1 cellular context compared by ENCODE assay signal in genomic region chr1:172532700-172533510, GRCh38.
TF ChIP-seq lines count a peak whose summit lies in the region.

Gene SUCO, plus strand, starts transcription at chr1:172533150. Its CDS starts 286 bp downstream, at chr1:172533436.

TF ChIP-seq in HepG2, 621 proteins besides CTCF, POLR2A, EP300 and RAD21 (continued from another document and continues in another):
- TF ChIP-seq ZBTB26 (CRISPR knock-in tag; IDR thresholded peaks at IDR 0.05; ENCODE audit: borderline replicate concordance), result no peak; the same call in 1 of the 2 replicates
- TF ChIP-seq GMEB2 (CRISPR knock-in tag; IDR thresholded peaks at IDR 0.05; ENCODE audit: low read depth), result peak; percentile 60
- peak; percentile 73; the same call in 1 of the 2 replicates for TF ChIP-seq POGK (CRISPR knock-in tag; conservative IDR thresholded peaks at IDR 0.05)
- TF ChIP-seq ZFP36L2 (CRISPR knock-in tag; IDR thresholded peaks at IDR 0.05), result no peak; the same call in 1 of the 2 replicates
- no peak for TF ChIP-seq RAD51 (IDR thresholded peaks at IDR 0.05; ENCODE audit: borderline replicate concordance)
- 0 out of 2 replicates have a peak, but pooled peaks have one; percentile 31 for TF ChIP-seq ZNF225 (CRISPR knock-in tag; IDR thresholded peaks at IDR 0.05)
- no peak for TF ChIP-seq ZNF646 (CRISPR knock-in tag; IDR thresholded peaks at IDR 0.05)
- TF ChIP-seq ZNF224 (CRISPR knock-in tag; IDR thresholded peaks at IDR 0.05), result peak; percentile 64; the same call in 1 of the 2 replicates
- peak; percentile 94 for TF ChIP-seq UBTF (CRISPR knock-in tag; IDR thresholded peaks at IDR 0.05)
- TF ChIP-seq ZNF121 (CRISPR knock-in tag; IDR thresholded peaks at IDR 0.05), result no peak
- no peak; the same call in 1 of the 2 replicates for TF ChIP-seq ZNF776 (CRISPR knock-in tag; IDR thresholded peaks at IDR 0.05)
- TF ChIP-seq RNF2 (conservative IDR thresholded peaks at IDR 0.05; ENCODE audit: low read depth), result no peak
- peak; percentile 70 for TF ChIP-seq NR2C2 (CRISPR knock-in tag; IDR thresholded peaks at IDR 0.05; ENCODE audit: borderline replicate concordance)
- TF ChIP-seq RBAK (CRISPR knock-in tag; IDR thresholded peaks at IDR 0.05), result no peak
- no peak for TF ChIP-seq ZNF569 (CRISPR knock-in tag; IDR thresholded peaks at IDR 0.05; ENCODE audit: borderline replicate concordance)
- TF ChIP-seq IKZF5 (CRISPR knock-in tag; IDR thresholded peaks at IDR 0.05), result peak; percentile 42
- peak; percentile 45 for TF ChIP-seq ATF3 (CRISPR knock-in tag; IDR thresholded peaks at IDR 0.05)
- peak; percentile 82; the same call in 1 of the 2 replicates for TF ChIP-seq KDM5B (CRISPR knock-in tag; IDR thresholded peaks at IDR 0.05; ENCODE audit: borderline replicate concordance)
- TF ChIP-seq KAT2B (IDR thresholded peaks at IDR 0.05; ENCODE audit: borderline replicate concordance, low read depth, low read length), result no peak
- TF ChIP-seq ZNF773 (CRISPR knock-in tag; IDR thresholded peaks at IDR 0.05; ENCODE audit: borderline replicate concordance), result no peak; the same call in 1 of the 2 replicates
- no peak for TF ChIP-seq ZNF816 (CRISPR knock-in tag; IDR thresholded peaks at IDR 0.05; ENCODE audit: borderline replicate concordance)
- TF ChIP-seq ZNF549 (CRISPR knock-in tag; IDR thresholded peaks at IDR 0.05), result no peak
- peak; percentile 88 for TF ChIP-seq SP5 (CRISPR knock-in tag; IDR thresholded peaks at IDR 0.05; ENCODE audit: borderline replicate concordance, low read depth)
- peak; percentile 98 for TF ChIP-seq HNRNPLL (IDR thresholded peaks at IDR 0.05; ENCODE audit: low read depth, low read length, poor library complexity, severe bottlenecking)
- no peak for TF ChIP-seq ZNF576 (CRISPR knock-in tag; IDR thresholded peaks at IDR 0.05)
- no peak for TF ChIP-seq ZNF235 (CRISPR knock-in tag; IDR thresholded peaks at IDR 0.05; ENCODE audit: borderline replicate concordance)
- TF ChIP-seq RARG (CRISPR knock-in tag; IDR thresholded peaks at IDR 0.05; ENCODE audit: low read depth), result no peak
- TF ChIP-seq ZUFSP (CRISPR knock-in tag; IDR thresholded peaks at IDR 0.05; ENCODE audit: borderline replicate concordance), result no peak
- no peak for TF ChIP-seq ZBTB3 (CRISPR knock-in tag; IDR thresholded peaks at IDR 0.05; ENCODE audit: borderline replicate concordance, low read depth)
- no peak for TF ChIP-seq ZNF879 (CRISPR knock-in tag; IDR thresholded peaks at IDR 0.05)
- peak; percentile 49 for TF ChIP-seq DMAP1 (CRISPR knock-in tag; IDR thresholded peaks at IDR 0.05)
- peak; percentile 40; the same call in 1 of the 2 replicates for TF ChIP-seq ZNF333 (CRISPR knock-in tag; IDR thresholded peaks at IDR 0.05; ENCODE audit: borderline replicate concordance)
- no peak for TF ChIP-seq PLSCR1 (CRISPR knock-in tag; IDR thresholded peaks at IDR 0.05; ENCODE audit: borderline replicate concordance)
- peak; percentile 59; the same call in 1 of the 2 replicates for TF ChIP-seq RELA (CRISPR knock-in tag; IDR thresholded peaks at IDR 0.05)
- 0 out of 2 replicates have a peak, but pooled peaks have one; percentile 72 for TF ChIP-seq MTA1 (CRISPR knock-in tag; IDR thresholded peaks at IDR 0.05; ENCODE audit: borderline replicate concordance)
- no peak for TF ChIP-seq ZMYM2 (CRISPR knock-in tag; IDR thresholded peaks at IDR 0.05)
- TF ChIP-seq ZNF75D (CRISPR knock-in tag; IDR thresholded peaks at IDR 0.05; ENCODE audit: borderline replicate concordance), result no peak
- peak; percentile 42; the same call in 1 of the 2 replicates for TF ChIP-seq MYC (CRISPR knock-in tag; IDR thresholded peaks at IDR 0.05; ENCODE audit: borderline replicate concordance)
- TF ChIP-seq ZBTB49 (CRISPR knock-in tag; IDR thresholded peaks at IDR 0.05; ENCODE audit: borderline replicate concordance), result no peak
- no peak for TF ChIP-seq MAFK (conservative IDR thresholded peaks at IDR 0.05 in 1 of 2, IDR thresholded peaks at IDR 0.05 in 1 of 2; ENCODE audit: low read length in 2 of 2)
